26 cellular contexts compared by ENCODE assay signal in genomic region chr6:166174031-166174430, GRCh38. TPM values are rescaled to one million over a fixed set of nuclear protein-coding genes. Genes with fewer than 3 reads are reported as not detected.
DNase-seq lines count a peak whose midpoint lies in the region; ATAC-seq and TF ChIP-seq lines count a peak whose summit lies in the region.
"Had no signal": no experiment of that assay in that cellular context is flagged by ENCODE, and none has a peak within 500 bp of the region (broad histone marks: within the 10 kb centered on the region; RNA-seq: fewer than 3 reads in every experiment).

No MANE protein-coding gene starts in this region.

- no peaks in the 10 kb centered on the region for H3K36me3 Mint-ChIP-seq in activated CD4-positive, alpha-beta T cell treated with anti-CD3 and anti-CD28 coated beads, Interleukin-2, amount 10 ng/mL, durations not matched to agents 24 days and 14 days (ENCODE audit: low read depth)
- H3K36me3 Mint-ChIP-seq: CD8-positive, alpha-beta T cell; T-cell; type B pancreatic cell had no signal

- no peaks in the 10 kb centered on the region for H3K36me3 ChIP-seq in osteoblast (ENCODE audit: insufficient read depth, low read length)
- no peaks in the 10 kb centered on the region for H3K36me3 ChIP-seq in thyroid gland
- H3K36me3 ChIP-seq: ovary had no signal

- H3K4me3 Mint-ChIP-seq in activated CD4-positive, alpha-beta T cell treated with anti-CD3 and anti-CD28 coated beads, Interleukin-2, amount 10 ng/mL, durations not matched to agents 24 days and 14 days, result no peak overlapping the region
- H3K4me3 Mint-ChIP-seq: CD8-positive, alpha-beta T cell; nephron; T-cell; type B pancreatic cell had no signal

- H3K9me3 ChIP-seq in osteoblast (ENCODE audit: low read depth, low read length), result no peaks in the 10 kb centered on the region
- no peaks in the 10 kb centered on the region for H3K9me3 ChIP-seq in thyroid gland
- H3K9me3 ChIP-seq: body of pancreas, ovary had no signal

- no peak overlapping the region for H3K27ac ChIP-seq in osteoblast (ENCODE audit: low read depth, low read length)
- H3K27ac ChIP-seq in thyroid gland, result no peak overlapping the region
- H3K27ac ChIP-seq: body of pancreas, HL-60, ovary had no signal

- no peaks in the 10 kb centered on the region for H3K4me1 Mint-ChIP-seq in activated CD4-positive, alpha-beta T cell treated with anti-CD3 and anti-CD28 coated beads, Interleukin-2, amount 10 ng/mL, durations not matched to agents 24 days and 14 days

- H4K20me1 ChIP-seq in osteoblast (ENCODE audit: insufficient read depth, low read length), result no peaks in the 10 kb centered on the region

- no peak overlapping the region for H3K27ac Mint-ChIP-seq in activated CD4-positive, alpha-beta T cell treated with anti-CD3 and anti-CD28 coated beads, Interleukin-2, amount 10 ng/mL, durations not matched to agents 24 days and 14 days
- H3K27ac Mint-ChIP-seq: CD8-positive, alpha-beta T cell; nephron; T-cell; type B pancreatic cell had no signal

- DNase-seq in osteoblast (ENCODE audit: insufficient read length, low spot score, missing footprints), result peak; percentile 39
- DNase-seq in thyroid gland, result no peak
- DNase-seq in activated CD4-positive, alpha-beta T cell treated with anti-CD3 and anti-CD28 coated beads for 48 hours, result no peak
- DNase-seq in activated CD4-positive, alpha-beta T cell treated with anti-CD3 and anti-CD28 coated beads, Interleukin-2, amount 10 ng/mL, durations not matched to agents 24 days and 14 days, result no peak
- DNase-seq: activated CD4-positive, alpha-beta T cell treated with anti-CD3 and anti-CD28 coated beads for 1 hour; activated CD8-positive, alpha-beta memory T cell treated with anti-CD3 and anti-CD28 coated beads for 24 hours; activated T-cell treated with anti-CD3 and anti-CD28 coated beads, Interleukin-2, amount 50 U/mL, for 1 hour; CD8-positive, alpha-beta T cell; DMS 273 treated with DMSO at 0.1 percent for 48 hours; NCI-H2081 treated with DMSO at 0.1 percent for 48 hours; NK-92 treated with Interleukin-12 subunit alpha and Interleukin-12 subunit beta, amount 100 ng/mL, for 24 hours; ovary; stimulated activated CD4-positive, alpha-beta T cell treated with anti-CD3 and anti-CD28 coated beads, Interleukin-2, amount 100 ng/mL, for 24 hours; T-cell had no signal

- H3K4me3 ChIP-seq in osteoblast (ENCODE audit: insufficient read depth, low read length) (no peak overlapping the region), thyroid gland (replicated peaks in 1 of 3) (no peak overlapping the region)
- H3K4me3 ChIP-seq: body of pancreas, ovary had no signal

- ATAC-seq in GM18519 (IDR thresholded peaks at IDR 0.05; ENCODE audit: low FRiP score, unreplicated experiment), result peak; percentile 39
- ATAC-seq in GM21423 (IDR thresholded peaks at IDR 0.05; ENCODE audit: unreplicated experiment), result peak; percentile 45
- ATAC-seq in HG03354 (IDR thresholded peaks at IDR 0.05; ENCODE audit: poor library complexity, severe bottlenecking, unreplicated experiment), result peak; percentile 53
- ATAC-seq: CD8-positive, alpha-beta T cell; Panc1 had no signal

- WGBS in thyroid gland, 2 donors, result 59 to 60% methylated on average over 5 of the region's 5 CpGs

- H2AFZ ChIP-seq in osteoblast (ENCODE audit: low read length), result no peak overlapping the region

- no peaks in the 10 kb centered on the region for H3K4me1 ChIP-seq in osteoblast (ENCODE audit: insufficient read depth, low read length)
- H3K4me1 ChIP-seq in thyroid gland, result peaks cover 6 to 9% of the 10 kb centered on the region in 2 donors

- peaks cover 24% of the 10 kb centered on the region for H3K27me3 Mint-ChIP-seq in activated CD4-positive, alpha-beta T cell treated with anti-CD3 and anti-CD28 coated beads, Interleukin-2, amount 10 ng/mL, durations not matched to agents 24 days and 14 days

- no peaks in the 10 kb centered on the region for H3K9me3 Mint-ChIP-seq in activated CD4-positive, alpha-beta T cell treated with anti-CD3 and anti-CD28 coated beads, Interleukin-2, amount 10 ng/mL, durations not matched to agents 24 days and 14 days
- H3K9me3 Mint-ChIP-seq: CD8-positive, alpha-beta T cell; nephron; T-cell; type B pancreatic cell had no signal

- intact Hi-C loops in thyroid gland (cut with DNase I), result no loop called here
- intact Hi-C loops in activated CD4-positive, alpha-beta T cell treated with anti-CD3 and anti-CD28 coated beads, Interleukin-2, amount 10 ng/mL, durations not matched to agents 24 days and 14 days (cut with micrococcal nuclease), result no loop called here

- TF ChIP-seq CTCF in osteoblast (IDR thresholded peaks at IDR 0.05; ENCODE audit: extremely low read depth, low read depth, low read length) (no peak), thyroid gland (IDR thresholded peaks at IDR 0.05) (no peak)

- H3K4me2 ChIP-seq in osteoblast (ENCODE audit: insufficient read depth, low read length), result no peak overlapping the region

- peaks cover 7% of the 10 kb centered on the region for H3K27me3 ChIP-seq in osteoblast (ENCODE audit: insufficient read depth, low read length)
- H3K27me3 ChIP-seq in thyroid gland, result no peaks in the 10 kb centered on the region
- H3K27me3 ChIP-seq: body of pancreas, ovary had no signal

- H3K79me2 ChIP-seq in osteoblast (ENCODE audit: insufficient read depth, low read length), result no peaks in the 10 kb centered on the region

- no peak for TF ChIP-seq POLR2A in thyroid gland (IDR thresholded peaks at IDR 0.05)

RNA-seq across cellular contexts. Expression of gene TBXT, which starts 6.4 kb away (rescaled TPM):
- total RNA-seq in osteoblast (not detected in 2 replicates), thyroid gland (1 to 10 TPM in 1 of 4 donors, under 1 TPM in 1, not detected in 2; 0.13 to 1.3 TPM)
- not detected in 2 replicates for total RNA-seq in activated CD4-positive, alpha-beta T cell treated with anti-CD3 and anti-CD28 coated beads, Interleukin-2, amount 10 ng/mL, durations not matched to agents 24 days and 14 days
- total RNA-seq: body of pancreas; CD8-positive, alpha-beta T cell; chondrocyte; G401; glomerular endothelial cell; liver; ovary; T-cell had no signal
